Comparison of ENCODE assay signal across 8 cellular contexts in genomic region chr10:76035728-76036409, GRCh38.
A peak's percentile ranks its signal among the peaks of the same experiment; 100 is the strongest.
DNase-seq lines count a peak whose midpoint lies in the region; ATAC-seq and TF ChIP-seq lines count a peak whose summit lies in the region.
"Had no signal": no experiment of that assay in that cellular context is flagged by ENCODE, and none has a peak within 500 bp of the region (broad histone marks: within the 10 kb centered on the region; RNA-seq: fewer than 3 reads in every experiment).

No MANE protein-coding gene starts in this region.

- no peaks in the 10 kb centered on the region for H3K36me3 ChIP-seq in stomach smooth muscle (ENCODE audit: control insufficient read depth in 2 of 2, insufficient read depth in 2 of 2, low read length in 2 of 2)

- peak overlapping the region; percentile 13 to 49 for H3K4me3 ChIP-seq in stomach smooth muscle (ENCODE audit: low read length in 2 of 2)

- peak overlapping the region in 4 of 5 experiments; percentile 21 to 72 (median 49) for H3K4me3 Mint-ChIP-seq in brain

- ATAC-seq in GM18870 (IDR thresholded peaks at IDR 0.05; ENCODE audit: unreplicated experiment) (no peak), HG02970 (IDR thresholded peaks at IDR 0.05; ENCODE audit: low FRiP score, unreplicated experiment) (no peak)

- peaks cover 9 to 19% (median 14%) of the 10 kb centered on the region in 5 experiments for H3K9me3 Mint-ChIP-seq in brain

- H3K9ac ChIP-seq in stomach smooth muscle (ENCODE audit: low read length in 2 of 2): peak overlapping the region in 1 of 2 donors; percentile 7

- H3K27ac Mint-ChIP-seq in brain: peak overlapping the region in 3 of 5 experiments; percentile 47 to 82 (median 65)

- H3K27ac ChIP-seq in stomach smooth muscle (ENCODE audit: low read length): no peak overlapping the region

- CTCF ChIA-PET in HEK293T (lab: Yijun Ruan, JAX): interaction anchor here (0.5 to 2.7 kb wide), 16 partner anchors 10 to 1145 kb away, joined by 3 to 13 read pairs (median 4); no protein-coding TSS in a partner anchor

- no peaks in the 10 kb centered on the region for H3K27me3 ChIP-seq in stomach smooth muscle (ENCODE audit: control insufficient read depth in 1 of 2, insufficient read depth in 2 of 2, low read length in 2 of 2)

- no peak for DNase-seq in HEK293T (ENCODE audit: extremely low spot score)
- peak; percentile 90 for DNase-seq in left kidney (ENCODE audit: low read depth, low spot score)
- no peak for DNase-seq in HuH-7 (ENCODE audit: low spot score)
- DNase-seq: DMS 273 treated with DMSO at 0.1 percent for 48 hours had no signal

- H3K36me3 Mint-ChIP-seq in brain: peaks cover 7% of the 10 kb centered on the region

- peaks cover 22% of the 10 kb centered on the region for H3K4me1 ChIP-seq in stomach smooth muscle (ENCODE audit: control insufficient read depth, insufficient read depth, low read length)

- TF ChIP-seq CTCF in brain (conservative IDR thresholded peaks at IDR 0.05): no peak

- H3K9me3 ChIP-seq in stomach smooth muscle (ENCODE audit: control insufficient read depth in 2 of 2, low read length in 2 of 2): peaks cover 2 to 5% of the 10 kb centered on the region in 2 donors

- peaks cover 25% of the 10 kb centered on the region for H3K27me3 Mint-ChIP-seq in brain

- POLR2A ChIA-PET in HEK293T (lab: Yijun Ruan, JAX): interaction anchor here (1.5 kb wide), 1 partner anchor 634 kb away, joined by 3 read pairs; the partner anchor contains the start of gene ZNF503

- H3K4me1 Mint-ChIP-seq in brain: peaks cover 37% of the 10 kb centered on the region

TF ChIP-seq in HEK293T, 16 proteins besides CTCF, POLR2A, EP300 and RAD21:
- no peak for TF ChIP-seq ARNT (IDR thresholded peaks at IDR 0.05)
- TF ChIP-seq FOXM1 (IDR thresholded peaks at IDR 0.05; ENCODE audit: borderline replicate concordance): no peak
- no peak for TF ChIP-seq LEF1 (IDR thresholded peaks at IDR 0.05; ENCODE audit: borderline replicate concordance)
- TF ChIP-seq PKNOX1 (IDR thresholded peaks at IDR 0.05): peak; percentile 88
- TF ChIP-seq BHLHE40 (IDR thresholded peaks at IDR 0.05; ENCODE audit: borderline replicate concordance): no peak
- 0 out of 2 replicates have a peak, but pooled peaks have one; percentile 22 for TF ChIP-seq CTBP1 (IDR thresholded peaks at IDR 0.05; ENCODE audit: borderline replicate concordance)
